In the genomic region with DNA sequence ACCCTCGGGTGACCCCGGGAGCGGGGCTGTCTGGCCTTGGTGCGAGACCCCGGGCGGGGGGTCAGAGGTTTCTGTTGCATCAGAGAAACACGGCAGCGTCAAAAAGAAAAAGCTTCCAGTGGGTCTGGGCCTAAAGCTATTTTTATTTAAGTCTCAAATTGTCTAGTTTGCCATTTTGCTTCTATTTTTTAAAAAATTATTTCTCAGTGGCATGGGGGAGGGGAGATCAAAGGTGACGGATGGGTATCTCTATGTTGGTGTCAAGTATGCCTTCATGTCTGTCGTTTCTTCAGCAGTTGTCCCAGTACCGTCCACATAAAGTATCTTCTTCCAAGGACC, we compare ENCODE assay signal across 1 cellular context.
TF ChIP-seq lines count a peak whose summit lies in the region.

No MANE protein-coding gene starts in this region.

TF ChIP-seq in GM23338, 12 proteins besides CTCF, POLR2A, EP300 and RAD21:
- TF ChIP-seq CREB1 (CRISPR knock-in tag; IDR thresholded peaks at IDR 0.05; ENCODE audit: low read depth) (no peak), NANOG (IDR thresholded peaks at IDR 0.05; ENCODE audit: borderline replicate concordance) (no peak), JUNB (IDR thresholded peaks at IDR 0.05; ENCODE audit: unreplicated experiment) (no peak), STAT1 (IDR thresholded peaks at IDR 0.05; ENCODE audit: unreplicated experiment) (no peak), ZNF331 (CRISPR knock-in tag; IDR thresholded peaks at IDR 0.05; ENCODE audit: low read depth) (no peak), ETS1 (IDR thresholded peaks at IDR 0.05) (no peak), EZH2phosphoT487 (IDR thresholded peaks at IDR 0.05; ENCODE audit: unreplicated experiment) (no peak), EZH2 (IDR thresholded peaks at IDR 0.05; ENCODE audit: low read depth, unreplicated experiment) (no peak), POLR2AphosphoS5 (IDR thresholded peaks at IDR 0.05; ENCODE audit: low read depth) (no peak)
- TF ChIP-seq, protein P1, sequence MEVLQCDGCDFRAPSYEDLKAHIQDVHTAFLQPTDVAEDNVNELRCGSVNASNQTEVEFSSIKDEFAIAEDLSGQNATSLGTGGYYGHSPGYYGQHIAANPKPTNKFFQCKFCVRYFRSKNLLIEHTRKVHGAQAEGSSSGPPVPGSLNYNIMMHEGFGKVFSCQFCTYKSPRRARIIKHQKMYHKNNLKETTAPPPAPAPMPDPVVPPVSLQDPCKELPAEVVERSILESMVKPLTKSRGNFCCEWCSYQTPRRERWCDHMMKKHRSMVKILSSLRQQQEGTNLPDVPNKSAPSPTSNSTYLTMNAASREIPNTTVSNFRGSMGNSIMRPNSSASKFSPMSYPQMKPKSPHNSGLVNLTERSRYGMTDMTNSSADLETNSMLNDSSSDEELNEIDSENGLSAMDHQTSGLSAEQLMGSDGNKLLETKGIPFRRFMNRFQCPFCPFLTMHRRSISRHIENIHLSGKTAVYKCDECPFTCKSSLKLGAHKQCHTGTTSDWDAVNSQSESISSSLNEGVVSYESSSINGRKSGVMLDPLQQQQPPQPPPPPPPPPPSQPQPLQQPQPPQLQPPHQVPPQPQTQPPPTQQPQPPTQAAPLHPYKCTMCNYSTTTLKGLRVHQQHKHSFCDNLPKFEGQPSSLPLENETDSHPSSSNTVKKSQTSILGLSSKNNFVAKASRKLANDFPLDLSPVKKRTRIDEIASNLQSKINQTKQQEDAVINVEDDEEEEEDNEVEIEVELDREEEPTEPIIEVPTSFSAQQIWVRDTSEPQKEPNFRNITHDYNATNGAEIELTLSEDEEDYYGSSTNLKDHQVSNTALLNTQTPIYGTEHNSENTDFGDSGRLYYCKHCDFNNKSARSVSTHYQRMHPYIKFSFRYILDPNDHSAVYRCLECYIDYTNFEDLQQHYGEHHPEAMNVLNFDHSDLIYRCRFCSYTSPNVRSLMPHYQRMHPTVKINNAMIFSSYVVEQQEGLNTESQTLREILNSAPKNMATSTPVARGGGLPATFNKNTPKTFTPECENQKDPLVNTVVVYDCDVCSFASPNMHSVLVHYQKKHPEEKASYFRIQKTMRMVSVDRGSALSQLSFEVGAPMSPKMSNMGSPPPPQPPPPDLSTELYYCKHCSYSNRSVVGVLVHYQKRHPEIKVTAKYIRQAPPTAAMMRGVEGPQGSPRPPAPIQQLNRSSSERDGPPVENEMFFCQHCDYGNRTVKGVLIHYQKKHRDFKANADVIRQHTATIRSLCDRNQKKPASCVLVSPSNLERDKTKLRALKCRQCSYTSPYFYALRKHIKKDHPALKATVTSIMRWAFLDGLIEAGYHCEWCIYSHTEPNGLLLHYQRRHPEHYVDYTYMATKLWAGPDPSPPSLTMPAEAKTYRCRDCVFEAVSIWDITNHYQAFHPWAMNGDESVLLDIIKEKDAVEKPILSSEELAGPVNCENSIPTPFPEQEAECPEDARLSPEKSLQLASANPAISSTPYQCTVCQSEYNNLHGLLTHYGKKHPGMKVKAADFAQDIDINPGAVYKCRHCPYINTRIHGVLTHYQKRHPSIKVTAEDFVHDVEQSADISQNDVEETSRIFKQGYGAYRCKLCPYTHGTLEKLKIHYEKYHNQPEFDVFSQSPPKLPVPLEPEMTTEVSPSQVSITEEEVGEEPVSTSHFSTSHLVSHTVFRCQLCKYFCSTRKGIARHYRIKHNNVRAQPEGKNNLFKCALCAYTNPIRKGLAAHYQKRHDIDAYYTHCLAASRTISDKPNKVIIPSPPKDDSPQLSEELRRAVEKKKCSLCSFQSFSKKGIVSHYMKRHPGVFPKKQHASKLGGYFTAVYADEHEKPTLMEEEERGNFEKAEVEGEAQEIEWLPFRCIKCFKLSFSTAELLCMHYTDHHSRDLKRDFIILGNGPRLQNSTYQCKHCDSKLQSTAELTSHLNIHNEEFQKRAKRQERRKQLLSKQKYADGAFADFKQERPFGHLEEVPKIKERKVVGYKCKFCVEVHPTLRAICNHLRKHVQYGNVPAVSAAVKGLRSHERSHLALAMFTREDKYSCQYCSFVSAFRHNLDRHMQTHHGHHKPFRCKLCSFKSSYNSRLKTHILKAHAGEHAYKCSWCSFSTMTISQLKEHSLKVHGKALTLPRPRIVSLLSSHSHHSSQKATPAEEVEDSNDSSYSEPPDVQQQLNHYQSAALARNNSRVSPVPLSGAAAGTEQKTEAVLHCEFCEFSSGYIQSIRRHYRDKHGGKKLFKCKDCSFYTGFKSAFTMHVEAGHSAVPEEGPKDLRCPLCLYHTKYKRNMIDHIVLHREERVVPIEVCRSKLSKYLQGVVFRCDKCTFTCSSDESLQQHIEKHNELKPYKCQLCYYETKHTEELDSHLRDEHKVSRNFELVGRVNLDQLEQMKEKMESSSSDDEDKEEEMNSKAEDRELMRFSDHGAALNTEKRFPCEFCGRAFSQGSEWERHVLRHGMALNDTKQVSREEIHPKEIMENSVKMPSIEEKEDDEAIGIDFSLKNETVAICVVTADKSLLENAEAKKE (CRISPR knock-in tag; IDR thresholded peaks at IDR 0.05) = no peak
